In genomic region chr2:170770008-170770303, GRCh38 we compare ENCODE assay signal across 8 cellular contexts. TPM values are rescaled to one million over a fixed set of nuclear protein-coding genes. Genes with fewer than 3 reads are reported as not detected.
DNase-seq lines count a peak whose midpoint lies in the region; ATAC-seq, FAIRE-seq and TF ChIP-seq lines count a peak whose summit lies in the region.

No MANE protein-coding gene starts in this region.

- no peak for ATAC-seq in lower lobe of right lung
- no peak for ATAC-seq in aorta (ENCODE audit: low FRiP score)
- ATAC-seq in GM21526 (IDR thresholded peaks at IDR 0.05; ENCODE audit: low FRiP score, unreplicated experiment), result no peak
- ATAC-seq in GM18868 (IDR thresholded peaks at IDR 0.05; ENCODE audit: unreplicated experiment), result no peak

- H3K9ac ChIP-seq in MM.1S (ENCODE audit: low read length) (peak overlapping the region; percentile 79; the same call in 1 of the 2 replicates), astrocyte (ENCODE audit: low read length) (peak overlapping the region; percentile 81)

- no peaks in the 10 kb centered on the region for H3K9me3 Mint-ChIP-seq in astrocyte (ENCODE audit: unreplicated experiment)

- TF ChIP-seq CTCF in DOHH2 (IDR thresholded peaks at IDR 0.05; ENCODE audit: low read depth, low read length, poor library complexity, severe bottlenecking) (no peak), MM.1S (IDR thresholded peaks at IDR 0.05; ENCODE audit: low read length) (no peak), astrocyte (IDR thresholded peaks at IDR 0.05; ENCODE audit: insufficient read depth, low read depth, low read length) (no peak), lower lobe of right lung (IDR thresholded peaks at IDR 0.05) (no peak)

- H3K9me2 ChIP-seq in DOHH2 (replicated peaks; ENCODE audit: control insufficient read depth, low read length) (no peaks in the 10 kb centered on the region), MM.1S (replicated peaks; ENCODE audit: insufficient read depth, low read length) (no peaks in the 10 kb centered on the region)

- H3K4me3 ChIP-seq in DOHH2 (ENCODE audit: low read length) (peak overlapping the region; percentile 76), MM.1S (ENCODE audit: low read length) (peak overlapping the region; percentile 97), astrocyte (ENCODE audit: insufficient read depth, low read depth, low read length) (peak overlapping the region; percentile 86), lower lobe of right lung (peak overlapping the region; percentile 70), aorta (ENCODE audit: low read length in 2 of 2) (peak overlapping the region; percentile 22 to 67)

- intact Hi-C loops in lower lobe of right lung (cut with DNase I) (no loop called here), aorta (cut with DNase I) (loop anchor here (2.0 to 5.0 kb wide), 4 partner anchors 33 to 53 kb away; partner anchors contain the start of genes GAD1 (in 1 of the 2) and SP5 (in 1 of the 2))

- H3K27me3 ChIP-seq in DOHH2 (ENCODE audit: control insufficient read depth, low read length) (peaks cover 22% of the 10 kb centered on the region), MM.1S (replicated peaks; ENCODE audit: insufficient read depth, low read length) (peaks cover 11% of the 10 kb centered on the region), astrocyte (ENCODE audit: insufficient read depth, low read length) (peaks cover 20% of the 10 kb centered on the region), lower lobe of right lung (ENCODE audit: low read depth) (no peaks in the 10 kb centered on the region), aorta (ENCODE audit: control insufficient read depth in 1 of 2, insufficient read depth in 2 of 2, low read length in 1 of 2) (no peaks in the 10 kb centered on the region)

- H3K4me1 ChIP-seq in DOHH2 (ENCODE audit: control insufficient read depth, low read length), result peaks cover 10% of the 10 kb centered on the region
- H3K4me1 ChIP-seq in MM.1S (ENCODE audit: low read length), result no peaks in the 10 kb centered on the region
- H3K4me1 ChIP-seq in astrocyte (ENCODE audit: insufficient read depth, low read length), result peaks cover 7% of the 10 kb centered on the region
- peaks cover 11% of the 10 kb centered on the region for H3K4me1 ChIP-seq in lower lobe of right lung
- no peaks in the 10 kb centered on the region for H3K4me1 ChIP-seq in aorta (ENCODE audit: control insufficient read depth in 1 of 2, insufficient read depth in 2 of 2, low read length in 2 of 2)

- H3K27me3 Mint-ChIP-seq in astrocyte (ENCODE audit: low read depth, unreplicated experiment), result no peaks in the 10 kb centered on the region

- H3K4me1 Mint-ChIP-seq in astrocyte (ENCODE audit: low read depth, unreplicated experiment), result peaks cover 1% of the 10 kb centered on the region

- H2AFZ ChIP-seq in MM.1S (ENCODE audit: low read length) (peak overlapping the region; percentile 100), astrocyte (ENCODE audit: low read depth, low read length) (peak overlapping the region; percentile 89)

- H4K20me1 ChIP-seq in DOHH2 (ENCODE audit: control insufficient read depth, insufficient read depth, low read depth, low read length) (no peaks in the 10 kb centered on the region), MM.1S (ENCODE audit: insufficient read depth, low read length) (no peaks in the 10 kb centered on the region), astrocyte (ENCODE audit: insufficient read depth, low read length) (no peaks in the 10 kb centered on the region)

- peak overlapping the region; percentile 55 for H3K27ac Mint-ChIP-seq in astrocyte (ENCODE audit: unreplicated experiment)

- peaks cover 11% of the 10 kb centered on the region for H3F3A ChIP-seq in DOHH2 (ENCODE audit: control insufficient read depth, insufficient read depth)
- H3F3A ChIP-seq in MM.1S (ENCODE audit: insufficient read depth, low read length), result no peaks in the 10 kb centered on the region

- no peak overlapping the region for H3K27ac ChIP-seq in DOHH2 (ENCODE audit: low read depth, low read length)
- no peak overlapping the region for H3K27ac ChIP-seq in MM.1S (ENCODE audit: low read length)
- H3K27ac ChIP-seq in astrocyte (ENCODE audit: low read depth, low read length), result no peak overlapping the region
- peak overlapping the region; percentile 79 for H3K27ac ChIP-seq in lower lobe of right lung
- no peak overlapping the region for H3K27ac ChIP-seq in aorta (ENCODE audit: low read depth in 1 of 2, low read length in 2 of 2)

- DNase-seq in MM.1S (no peak), astrocyte (ENCODE audit: low read depth) (no peak), lower lobe of right lung (no peak), aorta (no peak), pons (ENCODE audit: low spot score) (no peak)

- peak overlapping the region; percentile 88 for H3K4me3 Mint-ChIP-seq in astrocyte (ENCODE audit: unreplicated experiment)

- no peak for FAIRE-seq in astrocyte (lab: Jason Lieb, UNC)

- WGBS in aorta, 2 donors, result 5 to 8% methylated on average over 6 of the region's 6 CpGs

- H3K4me2 ChIP-seq in DOHH2 (ENCODE audit: low read length), result peak overlapping the region; percentile 71
- H3K4me2 ChIP-seq in MM.1S (ENCODE audit: low read depth, low read length), result peak overlapping the region; percentile 81
- H3K4me2 ChIP-seq in astrocyte (ENCODE audit: low read length), result peak overlapping the region; percentile 100

- no peaks in the 10 kb centered on the region for H3K9me3 ChIP-seq in DOHH2 (ENCODE audit: control insufficient read depth, insufficient read depth, low read length)
- no peaks in the 10 kb centered on the region for H3K9me3 ChIP-seq in MM.1S (replicated peaks; ENCODE audit: insufficient read depth, low read length)
- no peaks in the 10 kb centered on the region for H3K9me3 ChIP-seq in astrocyte (ENCODE audit: insufficient read depth, low read depth, low read length)
- H3K9me3 ChIP-seq in lower lobe of right lung, result no peaks in the 10 kb centered on the region
- no peaks in the 10 kb centered on the region for H3K9me3 ChIP-seq in aorta (ENCODE audit: control insufficient read depth, low read length)

- H3K36me3 Mint-ChIP-seq in astrocyte (ENCODE audit: low read depth, unreplicated experiment), result no peaks in the 10 kb centered on the region

- H3K79me2 ChIP-seq in DOHH2 (ENCODE audit: control insufficient read depth, low read length), result no peaks in the 10 kb centered on the region
- H3K79me2 ChIP-seq in MM.1S (ENCODE audit: low read length), result no peaks in the 10 kb centered on the region
- H3K79me2 ChIP-seq in astrocyte (ENCODE audit: insufficient read depth, low read length), result no peaks in the 10 kb centered on the region

- no peaks in the 10 kb centered on the region for H3K36me3 ChIP-seq in DOHH2 (ENCODE audit: control insufficient read depth, low read length)
- no peaks in the 10 kb centered on the region for H3K36me3 ChIP-seq in MM.1S (replicated peaks; ENCODE audit: insufficient read depth, low read length)
- H3K36me3 ChIP-seq in astrocyte (ENCODE audit: insufficient read depth, low read length), result no peaks in the 10 kb centered on the region
- no peaks in the 10 kb centered on the region for H3K36me3 ChIP-seq in lower lobe of right lung
- no peaks in the 10 kb centered on the region for H3K36me3 ChIP-seq in aorta (ENCODE audit: control insufficient read depth in 1 of 2, insufficient read depth in 2 of 2, low read length in 1 of 2)

RNA-seq across cellular contexts. Expression of gene ERICH2, which starts 0.2 kb away (rescaled TPM):
- 1.7 and 1.9 TPM in 2 replicates for total RNA-seq in astrocyte
- total RNA-seq in lower lobe of right lung, result 8.5 TPM
- 1 to 10 TPM in 1 of 2 donors, under 1 TPM in 1; 0.69 to 1.3 TPM for total RNA-seq in aorta
- 1 to 10 TPM in 1 of 2 donors, not detected in 1; 3.0 TPM for polyA plus RNA-seq in aorta

RNA-seq across cellular contexts. Expression of gene GAD1, which starts 46.7 kb away (rescaled TPM):
- total RNA-seq in astrocyte, result 4.5 and 4.7 TPM in 2 replicates
- not detected for total RNA-seq in lower lobe of right lung
- total RNA-seq in aorta, result 1 to 10 TPM; 6.9 to 7.8 TPM
- 1 to 10 TPM; 1.6 to 2.0 TPM for polyA plus RNA-seq in aorta

RNA-seq across cellular contexts. Expression of gene SP5, which starts 54.8 kb away (rescaled TPM):
- total RNA-seq in astrocyte (0.11 TPM in 1 of 2 replicates, not detected in the other), lower lobe of right lung (1.9 TPM), aorta (1 to 10 TPM; 3.2 to 3.6 TPM)
- not detected for polyA plus RNA-seq in aorta

Comparison
In these comparisons a context has a peak if more than half of its experiments do, and no peak if none do; other contexts are left out.
1. H3K4me3 ChIP-seq: peak in every context shown above with its lines; median percentile 97 in MM.1S; 86 in astrocyte; 76 in DOHH2; 70 in lower lobe of right lung; 44 in aorta.